ENCODE assay signal across 10 cellular contexts in the genomic region with DNA sequence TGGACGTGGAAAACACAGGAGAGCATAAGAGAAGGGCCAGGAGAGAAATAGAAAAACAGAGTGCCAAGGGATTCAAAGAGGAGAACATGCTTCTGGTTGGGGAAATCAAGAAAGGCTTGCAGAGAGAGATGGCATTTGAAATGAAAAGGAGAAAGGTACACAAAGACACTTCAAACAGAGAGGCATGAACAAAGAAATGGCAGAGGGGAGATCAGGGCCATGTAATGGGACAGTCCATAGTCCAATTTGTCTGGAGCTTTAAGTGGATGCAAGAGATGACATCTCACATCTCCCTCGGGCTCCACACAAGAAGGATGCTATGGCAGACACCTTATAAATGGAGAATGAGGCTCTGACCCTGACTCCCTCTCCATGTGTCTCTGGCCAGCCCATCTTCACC.
"Had no signal": no experiment of that assay in that cellular context is flagged by ENCODE, and none has a peak within 500 bp of the region (broad histone marks: within the 10 kb centered on the region; RNA-seq: fewer than 3 reads in every experiment).

No MANE protein-coding gene starts in this region.

- H3K4me3 ChIP-seq: GM23248, GM23338, HAP-1 had no signal

- H3K9ac ChIP-seq: GM23248 had no signal

- H3K4me3 Mint-ChIP-seq: GM23338, H9, HFFc6 had no signal

- H3K4me2 ChIP-seq: GM23338 had no signal

- FAIRE-seq: H1, H54 had no signal

- H3K36me3 ChIP-seq: HAP-1 had no signal

- DNase-seq: GM23248, GOT3, H7, H9, HCEC 1CT, HFFc6 had no signal

- H2AFZ ChIP-seq: GM23248, GM23338 had no signal

- H3K9me3 ChIP-seq: HAP-1 had no signal

- H3K4me1 Mint-ChIP-seq: GM23338 had no signal

- H3K4me1 ChIP-seq: HAP-1 had no signal

- H3K27ac ChIP-seq: GM23248 had no signal

- H3K9me3 Mint-ChIP-seq: HFFc6 had no signal

- H3K27ac Mint-ChIP-seq: GM23338, H9, HFFc6 had no signal
